20 cellular contexts compared by ENCODE assay signal in the genomic region with DNA sequence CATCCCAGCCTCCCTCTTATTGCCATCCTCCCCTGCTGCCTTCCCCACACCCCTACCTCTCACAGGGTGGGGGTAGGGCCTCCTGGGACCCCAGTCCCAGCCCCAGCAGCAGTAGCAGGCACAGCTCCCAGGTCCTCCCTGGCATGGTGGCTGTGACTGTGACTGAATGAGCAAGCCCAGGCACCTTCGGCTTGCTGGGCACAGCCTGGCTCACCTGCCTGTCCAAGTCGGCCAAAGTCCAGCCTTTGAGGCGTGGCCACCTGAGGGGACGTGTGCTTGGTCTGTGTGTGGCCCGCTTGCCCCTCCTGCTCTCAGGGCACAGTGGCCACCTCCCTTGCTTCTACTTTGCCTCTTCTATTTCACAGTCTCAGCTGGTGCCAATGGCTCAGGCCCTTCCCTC. TPM values are rescaled to one million over a fixed set of nuclear protein-coding genes. Genes with fewer than 3 reads are reported as not detected.
DNase-seq lines count a peak whose midpoint lies in the region; ATAC-seq and TF ChIP-seq lines count a peak whose summit lies in the region.
"Had no signal": no experiment of that assay in that cellular context is flagged by ENCODE, and none has a peak within 500 bp of the region (broad histone marks: within the 10 kb centered on the region; RNA-seq: fewer than 3 reads in every experiment).

A gene with protein sequence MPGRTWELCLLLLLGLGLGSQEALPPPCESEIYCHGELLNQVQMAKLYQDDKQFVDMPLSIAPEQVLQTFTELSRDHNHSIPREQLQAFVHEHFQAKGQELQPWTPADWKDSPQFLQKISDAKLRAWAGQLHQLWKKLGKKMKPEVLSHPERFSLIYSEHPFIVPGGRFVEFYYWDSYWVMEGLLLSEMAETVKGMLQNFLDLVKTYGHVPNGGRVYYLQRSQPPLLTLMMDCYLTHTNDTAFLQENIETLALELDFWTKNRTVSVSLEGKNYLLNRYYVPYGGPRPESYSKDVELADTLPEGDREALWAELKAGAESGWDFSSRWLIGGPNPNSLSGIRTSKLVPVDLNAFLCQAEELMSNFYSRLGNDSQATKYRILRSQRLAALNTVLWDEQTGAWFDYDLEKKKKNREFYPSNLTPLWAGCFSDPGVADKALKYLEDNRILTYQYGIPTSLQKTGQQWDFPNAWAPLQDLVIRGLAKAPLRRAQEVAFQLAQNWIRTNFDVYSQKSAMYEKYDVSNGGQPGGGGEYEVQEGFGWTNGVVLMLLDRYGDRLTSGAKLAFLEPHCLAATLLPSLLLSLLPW (minus strand): TSS at position 168 of the 400 bp plus-strand sequence. CDS start 23 bp downstream, at position 145.

- BruUV-seq in mammary epithelial cell (replicated peaks; lab: Mats Ljungman, UMichigan) = no TSS peak

- in situ Hi-C loops in mammary epithelial cell (cut with MboI; ENCODE audit: low sequenced_read_pairs in 2 of 2) = no loop called here

- H3K27me3 ChIP-seq in mammary epithelial cell (ENCODE audit: insufficient read depth, low read length) (no peaks in the 10 kb centered on the region), breast epithelium (no peaks in the 10 kb centered on the region), esophagus (ENCODE audit: control insufficient read depth in 1 of 2, insufficient read depth in 2 of 2, low read length in 2 of 2) (no peaks in the 10 kb centered on the region), mucosa of stomach (ENCODE audit: control insufficient read depth, insufficient read depth, low read length) (no peaks in the 10 kb centered on the region)
- H3K27me3 ChIP-seq: testis had no signal

- no peak for ATAC-seq in HG03045 (IDR thresholded peaks at IDR 0.05; ENCODE audit: unreplicated experiment)

- dilution Hi-C loops in mammary epithelial cell (cut with HindIII; ENCODE audit: low sequenced_read_pairs) = no loop called here

- H3K79me2 ChIP-seq in mammary epithelial cell (ENCODE audit: insufficient read depth, low read length) = no peaks in the 10 kb centered on the region

- no peak for TF ChIP-seq POLR2A in breast epithelium (IDR thresholded peaks at IDR 0.05)

- peak within 1 kb of the TSS; percentile 42 for H3K4me2 ChIP-seq in mammary epithelial cell (ENCODE audit: insufficient read depth, low read depth, low read length)

- no peaks in the 10 kb centered on the region for H4K20me1 ChIP-seq in mammary epithelial cell (ENCODE audit: insufficient read depth, low read length)

- no peak within 1 kb of the TSS for H3K9ac ChIP-seq in mammary epithelial cell (ENCODE audit: insufficient read depth, low read length)
- peak within 1 kb of the TSS; percentile 49 for H3K9ac ChIP-seq in mucosa of stomach (ENCODE audit: low read length)
- H3K9ac ChIP-seq: GM23248 had no signal

- H3K4me1 ChIP-seq in mammary epithelial cell (ENCODE audit: insufficient read depth, low read length) (peaks cover 11% of the 10 kb centered on the region), breast epithelium (no peaks in the 10 kb centered on the region), esophagus (ENCODE audit: control insufficient read depth in 2 of 2, insufficient read depth in 2 of 2, low read length in 1 of 2) (peaks cover 5 to 12% of the 10 kb centered on the region in 2 donors), mucosa of stomach (ENCODE audit: control insufficient read depth, insufficient read depth, low read length) (peaks cover 20% of the 10 kb centered on the region)
- H3K4me1 ChIP-seq: testis had no signal

- TF ChIP-seq CTCF in mammary epithelial cell (conservative IDR thresholded peaks at IDR 0.05 in 1 of 2, IDR thresholded peaks at IDR 0.05 in 1 of 2; ENCODE audit: extremely low read depth in 1 of 2, insufficient read depth in 1 of 2, low read depth in 1 of 2, low read length in 2 of 2) (no peak), breast epithelium (IDR thresholded peaks at IDR 0.05) (no peak)

- H3K4me3 ChIP-seq in mammary epithelial cell (replicated peaks in 1 of 3; ENCODE audit: insufficient read depth in 1 of 3, low read depth in 2 of 3, low read length in 3 of 3) = peak within 1 kb of the TSS in 1 of 3 experiments; percentile 24
- H3K4me3 ChIP-seq in breast epithelium = no peak within 1 kb of the TSS
- H3K4me3 ChIP-seq in esophagus (ENCODE audit: low read depth in 1 of 2, low read length in 2 of 2) = no peak within 1 kb of the TSS
- H3K4me3 ChIP-seq in mucosa of stomach (ENCODE audit: low read length) = peak within 1 kb of the TSS; percentile 21
- H3K4me3 ChIP-seq: GM23248, testis had no signal

- DNase-seq in mammary epithelial cell (no peak), breast epithelium (ENCODE audit: low spot score in 2 of 2) (no peak), ureter (ENCODE audit: low spot score) (peak; percentile 66), NCI-H2171 treated with DMSO at 0.1 percent for 48 hours (lab: John Stamatoyannopoulos, UW) (no peak), RKO (ENCODE audit: low spot score) (no peak)
- DNase-seq: ACHN; activated CD4-positive, alpha-beta memory T cell treated with anti-CD3 and anti-CD28 coated beads for 36 hours; CD4-positive, alpha-beta memory T cell; NCI-H187; NCI-H446; stimulated activated CD4-positive, alpha-beta T cell treated with anti-CD3 and anti-CD28 coated beads, Interleukin-2, amount 100 ng/mL, for 48 hours had no signal

- H3K27ac ChIP-seq in mammary epithelial cell (ENCODE audit: insufficient read depth, low read depth, low read length) = no peak within 1 kb of the TSS
- no peak within 1 kb of the TSS for H3K27ac ChIP-seq in breast epithelium
- peak within 1 kb of the TSS; percentile 40 to 45 for H3K27ac ChIP-seq in esophagus (ENCODE audit: low read depth in 2 of 2, low read length in 1 of 2)
- H3K27ac ChIP-seq: GM23248, testis had no signal

- H2AFZ ChIP-seq in mammary epithelial cell (ENCODE audit: low read depth, low read length) = peak within 1 kb of the TSS; percentile 65
- H2AFZ ChIP-seq: GM23248 had no signal

- no peaks in the 10 kb centered on the region for H3K36me3 ChIP-seq in mammary epithelial cell (ENCODE audit: insufficient read depth, low read length)
- no peaks in the 10 kb centered on the region for H3K36me3 ChIP-seq in breast epithelium
- H3K36me3 ChIP-seq in esophagus (ENCODE audit: control insufficient read depth in 2 of 2, insufficient read depth in 2 of 2, low read length in 1 of 2) = no peaks in the 10 kb centered on the region
- H3K36me3 ChIP-seq in mucosa of stomach (ENCODE audit: control insufficient read depth, insufficient read depth, low read length) = no peaks in the 10 kb centered on the region

- CTCF ChIA-PET in mammary epithelial cell (lab: Charles Lee; ENCODE audit: low non-redundant PET) = no interaction called here

- intact Hi-C loops in mammary epithelial cell (cut with micrococcal nuclease) = no loop called here
- intact Hi-C loops in breast epithelium (cut with DNase I; ENCODE audit: low total_unique reads) = no loop called here

- no CpG with 5 or more reads among the region's 5 CpGs for WGBS in mammary epithelial cell (ENCODE audit: low coverage, missing lambda C conversion rate)
- 44 to 52% methylated on average over 5 of the region's 5 CpGs for WGBS in esophagus, 2 donors

- H3K9me3 ChIP-seq in mammary epithelial cell (replicated peaks; ENCODE audit: insufficient read depth, low read length) (peaks cover 3% of the 10 kb centered on the region), breast epithelium (no peaks in the 10 kb centered on the region), esophagus (ENCODE audit: control insufficient read depth in 2 of 2, insufficient read depth in 1 of 2, low read depth in 1 of 2, low read length in 1 of 2) (no peaks in the 10 kb centered on the region), mucosa of stomach (ENCODE audit: control insufficient read depth, low read length) (no peaks in the 10 kb centered on the region)
- H3K9me3 ChIP-seq: testis had no signal

RNA-seq across cellular contexts. Expression of the gene that starts here (rescaled TPM):
- total RNA-seq in mammary epithelial cell (under 1 TPM in 1 of 2 donors, not detected in 1; 0.33 TPM), breast epithelium (not detected), ureter (0.44 TPM)
- polyA plus RNA-seq in mammary epithelial cell (not detected), esophagus (1 to 10 TPM in 1 of 2 donors, under 1 TPM in 1; 0.54 to 5.8 TPM)
- not detected for polyA minus RNA-seq in mammary epithelial cell
- total RNA-seq: activated CD4-positive, alpha-beta memory T cell treated with anti-CD3 and anti-CD28 coated beads for 36 hours; activated T-helper 1 cell treated with anti-CD3 and anti-CD28 coated beads, Interleukin-12 subunit alpha, Interleukin-12 subunit beta, Interleukin-2, Interleukin-4 antibody, amounts not matched to agents 30 ng/mL and 10 ng/mL and 1 ng/mL, durations not matched to agents 14 hours and 24 hours and 36 hours; CD4-positive, alpha-beta memory T cell; epithelial cell of proximal tubule; GM23248; myocyte; renal cortical epithelial cell had no signal
- polyA plus RNA-seq: CD4-positive, alpha-beta memory T cell had no signal

Comparison
In these comparisons a context has a peak if more than half of its experiments do, and no peak if none do; other contexts are left out.
1. Peak in DNase-seq in ureter; RNA of the gene not detected or under 1 TPM.
2. H3K27ac ChIP-seq: peak in esophagus (2 of 2); none in mammary epithelial cell (single experiment) and breast epithelium (0 of 2).